Comparison of ENCODE assay signal across 16 cellular contexts in genomic region chr4:159608434-159608833, GRCh38.
A peak's percentile ranks its signal among the peaks of the same experiment; 100 is the strongest.
DNase-seq lines count a peak whose midpoint lies in the region; FAIRE-seq and TF ChIP-seq lines count a peak whose summit lies in the region.
"Had no signal": no experiment of that assay in that cellular context is flagged by ENCODE, and none has a peak within 500 bp of the region (broad histone marks: within the 10 kb centered on the region; RNA-seq: fewer than 3 reads in every experiment).

No MANE protein-coding gene starts in this region.

- H3K27ac ChIP-seq in C4-2B: no peak overlapping the region
- no peak overlapping the region for H3K27ac ChIP-seq in astrocyte (ENCODE audit: low read depth, low read length)
- peak overlapping the region; percentile 10 for H3K27ac ChIP-seq in iPS-20b (ENCODE audit: low read length)
- H3K27ac ChIP-seq in small intestine (ENCODE audit: low read depth in 1 of 2, low read length in 1 of 2): no peak overlapping the region

- peaks cover 14% of the 10 kb centered on the region for H3K4me1 Mint-ChIP-seq in astrocyte (ENCODE audit: low read depth, unreplicated experiment)
- no peaks in the 10 kb centered on the region for H3K4me1 Mint-ChIP-seq in T-helper 2 cell treated with Interferon-gamma antibody and Interleukin-4, amounts not matched to agents 5 μg/mL and 100 μg/mL, for 36 hours (ENCODE audit: low read depth)
- H3K4me1 Mint-ChIP-seq: activated naive CD4-positive, alpha-beta T cell treated with anti-CD3 and anti-CD28 coated beads, Interleukin-2, amount 10 ng/mL, durations not matched to agents 7 days and 5 days; B cell; central memory CD8-positive, alpha-beta T cell had no signal

- no peaks in the 10 kb centered on the region for H3K27me3 Mint-ChIP-seq in astrocyte (ENCODE audit: low read depth, unreplicated experiment)
- H3K27me3 Mint-ChIP-seq in T-helper 2 cell treated with Interferon-gamma antibody and Interleukin-4, amounts not matched to agents 5 μg/mL and 100 μg/mL, for 36 hours (ENCODE audit: low read depth): no peaks in the 10 kb centered on the region
- H3K27me3 Mint-ChIP-seq: activated naive CD4-positive, alpha-beta T cell treated with anti-CD3 and anti-CD28 coated beads, Interleukin-2, amount 10 ng/mL, durations not matched to agents 7 days and 5 days; B cell; central memory CD8-positive, alpha-beta T cell had no signal

- FAIRE-seq in astrocyte (lab: Jason Lieb, UNC) (no peak), small intestine (lab: Jason Lieb, UNC) (no peak)

- no peaks in the 10 kb centered on the region for H4K20me1 ChIP-seq in astrocyte (ENCODE audit: insufficient read depth, low read length)

- H3K9ac ChIP-seq in astrocyte (ENCODE audit: low read length): no peak overlapping the region
- H3K9ac ChIP-seq in iPS-20b (ENCODE audit: low read depth, low read length): peak overlapping the region; percentile 29; the same call in 1 of the 2 replicates

- no peak overlapping the region for H3K4me2 ChIP-seq in astrocyte (ENCODE audit: low read length)

- H3K36me3 Mint-ChIP-seq in astrocyte (ENCODE audit: low read depth, unreplicated experiment): no peaks in the 10 kb centered on the region
- no peaks in the 10 kb centered on the region for H3K36me3 Mint-ChIP-seq in T-helper 2 cell treated with Interferon-gamma antibody and Interleukin-4, amounts not matched to agents 5 μg/mL and 100 μg/mL, for 36 hours (ENCODE audit: low read depth)
- H3K36me3 Mint-ChIP-seq: activated naive CD4-positive, alpha-beta T cell treated with anti-CD3 and anti-CD28 coated beads, Interleukin-2, amount 10 ng/mL, durations not matched to agents 7 days and 5 days had no signal

- H3K36me3 ChIP-seq in astrocyte (ENCODE audit: insufficient read depth, low read length): no peaks in the 10 kb centered on the region
- no peaks in the 10 kb centered on the region for H3K36me3 ChIP-seq in iPS-20b (ENCODE audit: insufficient read depth, low read depth, low read length)
- no peaks in the 10 kb centered on the region for H3K36me3 ChIP-seq in small intestine (ENCODE audit: control insufficient read depth in 2 of 2, insufficient read depth in 2 of 2, low read length in 2 of 2)

- DNase-seq in HuH-7 (ENCODE audit: low spot score) (peak; percentile 4), astrocyte (ENCODE audit: low read depth) (peak; percentile 44), foreskin fibroblast (no peak), ACHN (no peak), small intestine (no peak)
- no peak for DNase-seq in T-helper 2 cell treated with Interferon-gamma antibody and Interleukin-4, amounts not matched to agents 5 μg/mL and 100 μg/mL, for 36 hours (ENCODE audit: low spot score)
- DNase-seq: activated CD4-positive, alpha-beta T cell treated with anti-CD3 and anti-CD28 coated beads for 1 hour; activated CD8-positive, alpha-beta memory T cell treated with anti-CD3 and anti-CD28 coated beads, Interleukin-2, amount 50 U/mL, for 4 hours; activated naive CD4-positive, alpha-beta T cell treated with anti-CD3 and anti-CD28 coated beads, Interleukin-2, amount 10 ng/mL, durations not matched to agents 7 days and 5 days; DND-41; glutamatergic neuron; NCI-H2227 treated with DMSO at 0.1 percent for 48 hours had no signal

- H2AFZ ChIP-seq in astrocyte (ENCODE audit: low read depth, low read length): no peak overlapping the region

- no peaks in the 10 kb centered on the region for H3K9me3 ChIP-seq in astrocyte (ENCODE audit: insufficient read depth, low read depth, low read length)
- peaks cover 4% of the 10 kb centered on the region; the same call in 1 of the 2 replicates for H3K9me3 ChIP-seq in iPS-20b (ENCODE audit: insufficient read depth, low read depth, low read length)
- no peaks in the 10 kb centered on the region for H3K9me3 ChIP-seq in small intestine (ENCODE audit: control insufficient read depth, low read depth)

- peaks cover 2% of the 10 kb centered on the region for H3K9me3 Mint-ChIP-seq in astrocyte (ENCODE audit: unreplicated experiment)
- H3K9me3 Mint-ChIP-seq in T-helper 2 cell treated with Interferon-gamma antibody and Interleukin-4, amounts not matched to agents 5 μg/mL and 100 μg/mL, for 36 hours: no peaks in the 10 kb centered on the region
- H3K9me3 Mint-ChIP-seq: activated naive CD4-positive, alpha-beta T cell treated with anti-CD3 and anti-CD28 coated beads, Interleukin-2, amount 10 ng/mL, durations not matched to agents 7 days and 5 days had no signal

- in situ Hi-C loops in ACHN (cut with HindIII; ENCODE audit: low pct_ligation_motif_present, low pct_unique_long_range_greater_than_20kb, low sequenced_read_pairs): no loop called here

- H3K27ac Mint-ChIP-seq in astrocyte (ENCODE audit: unreplicated experiment): peak overlapping the region; percentile 30
- no peak overlapping the region for H3K27ac Mint-ChIP-seq in T-helper 2 cell treated with Interferon-gamma antibody and Interleukin-4, amounts not matched to agents 5 μg/mL and 100 μg/mL, for 36 hours
- H3K27ac Mint-ChIP-seq: activated naive CD4-positive, alpha-beta T cell treated with anti-CD3 and anti-CD28 coated beads, Interleukin-2, amount 10 ng/mL, durations not matched to agents 7 days and 5 days; B cell had no signal

- TF ChIP-seq CTCF in C4-2B (conservative IDR thresholded peaks at IDR 0.05) (peak; percentile 32), astrocyte (IDR thresholded peaks at IDR 0.05; ENCODE audit: insufficient read depth, low read depth, low read length) (peak; percentile 13), foreskin fibroblast (IDR thresholded peaks at IDR 0.05; ENCODE audit: low read depth, low read length) (no peak)

- WGBS in small intestine, 3 donors: 83 to 92% (median 86%) methylated on average over 4 of the region's 4 CpGs

- no peak overlapping the region for H3K4me3 Mint-ChIP-seq in astrocyte (ENCODE audit: unreplicated experiment)
- H3K4me3 Mint-ChIP-seq in T-helper 2 cell treated with Interferon-gamma antibody and Interleukin-4, amounts not matched to agents 5 μg/mL and 100 μg/mL, for 36 hours: no peak overlapping the region
- H3K4me3 Mint-ChIP-seq: activated naive CD4-positive, alpha-beta T cell treated with anti-CD3 and anti-CD28 coated beads, Interleukin-2, amount 10 ng/mL, durations not matched to agents 7 days and 5 days; B cell; central memory CD8-positive, alpha-beta T cell had no signal

- H3K4me3 ChIP-seq in astrocyte (ENCODE audit: insufficient read depth, low read depth, low read length): no peak overlapping the region
- peak overlapping the region; percentile 14; the same call in 1 of the 2 replicates for H3K4me3 ChIP-seq in iPS-20b (ENCODE audit: low read length)
- H3K4me3 ChIP-seq in foreskin fibroblast (ENCODE audit: low read depth in 1 of 2, low read length in 2 of 2): no peak overlapping the region
- H3K4me3 ChIP-seq in small intestine (ENCODE audit: low read depth in 1 of 2, low read length in 2 of 2): no peak overlapping the region

- H3K79me2 ChIP-seq in astrocyte (ENCODE audit: insufficient read depth, low read length): no peaks in the 10 kb centered on the region

- H3K27me3 ChIP-seq in astrocyte (ENCODE audit: insufficient read depth, low read length): no peaks in the 10 kb centered on the region
- H3K27me3 ChIP-seq in iPS-20b (ENCODE audit: insufficient read depth, low read length): no peaks in the 10 kb centered on the region
- no peaks in the 10 kb centered on the region for H3K27me3 ChIP-seq in small intestine (ENCODE audit: control insufficient read depth in 2 of 2, insufficient read depth in 2 of 2, low read length in 2 of 2)

- no peaks in the 10 kb centered on the region for H3K4me1 ChIP-seq in astrocyte (ENCODE audit: insufficient read depth, low read length)
- H3K4me1 ChIP-seq in iPS-20b (ENCODE audit: insufficient read depth, low read length): peaks cover 16% of the 10 kb centered on the region; the same call in 1 of the 2 replicates
- no peaks in the 10 kb centered on the region for H3K4me1 ChIP-seq in small intestine (ENCODE audit: control insufficient read depth in 2 of 2, insufficient read depth in 1 of 2, low read depth in 1 of 2, low read length in 1 of 2)

Comparison
In these comparisons a context has a peak if more than half of its experiments do, and no peak if none do; other contexts are left out.
1. DNase-seq: peak in HuH-7 (single experiment) and astrocyte (single experiment); none in T-helper 2 cell treated with Interferon-gamma antibody and Interleukin-4, amounts not matched to agents 5 μg/mL and 100 μg/mL, for 36 hours (single experiment), foreskin fibroblast (0 of 2), ACHN (single experiment) and small intestine (single experiment).